Comparison of ENCODE assay signal across 21 cellular contexts in genomic region chr13:41523396-41523795, GRCh38.
DNase-seq lines count a peak whose midpoint lies in the region; ATAC-seq and TF ChIP-seq lines count a peak whose summit lies in the region.
"Had no signal": no experiment of that assay in that cellular context is flagged by ENCODE, and none has a peak within 500 bp of the region (broad histone marks: within the 10 kb centered on the region; RNA-seq: fewer than 3 reads in every experiment).

No MANE protein-coding gene starts in this region.

- H3K79me2 ChIP-seq in GM23338 (replicated peaks; ENCODE audit: insufficient read depth): no peaks in the 10 kb centered on the region

- no peak for TF ChIP-seq CTCF in GM23338 (conservative IDR thresholded peaks at IDR 0.05; ENCODE audit: low read depth in 2 of 2)

- H3K4me3 Mint-ChIP-seq in GM23338: no peak overlapping the region
- H3K4me3 Mint-ChIP-seq in naive thymus-derived CD4-positive, alpha-beta T cell: no peak overlapping the region
- H3K4me3 Mint-ChIP-seq: B cell; CD4-positive, CD25-positive, alpha-beta regulatory T cell; CD8-positive, alpha-beta T cell; HFFc6 had no signal

- peak overlapping the region; percentile 34; the same call in 1 of the 2 replicates for H2AFZ ChIP-seq in GM23338

- H3K9me3 ChIP-seq in naive thymus-derived CD4-positive, alpha-beta T cell (ENCODE audit: control insufficient read depth in 2 of 3, low read length in 3 of 3): no peaks in the 10 kb centered on the region
- H3K9me3 ChIP-seq: Caco-2, HAP-1 had no signal

- CTCF ChIA-PET in naive thymus-derived CD4-positive, alpha-beta T cell (lab: Charles Lee): interaction anchor here (0.6 kb wide), 2 partner anchors 31 to 1750 kb away, joined by 3 read pairs; no protein-coding TSS in a partner anchor

- no peaks in the 10 kb centered on the region for H3K36me3 ChIP-seq in GM23338 (ENCODE audit: insufficient read depth)
- H3K36me3 ChIP-seq in naive thymus-derived CD4-positive, alpha-beta T cell (ENCODE audit: control insufficient read depth in 2 of 3, insufficient read depth in 3 of 3, low read length in 3 of 3): no peaks in the 10 kb centered on the region
- H3K36me3 ChIP-seq: BLaER1, HAP-1 had no signal

- ATAC-seq in GM23338 (no peak), GM21390 (IDR thresholded peaks at IDR 0.05; ENCODE audit: unreplicated experiment) (no peak)
- no peak for ATAC-seq in naive thymus-derived CD4-positive, alpha-beta T cell
- ATAC-seq: CD8-positive, alpha-beta T cell had no signal

- H3K27me3 ChIP-seq in GM23338 (ENCODE audit: insufficient read depth): no peaks in the 10 kb centered on the region
- H3K27me3 ChIP-seq in naive thymus-derived CD4-positive, alpha-beta T cell (ENCODE audit: control insufficient read depth in 2 of 2, insufficient read depth in 2 of 2, low read length in 2 of 2): no peaks in the 10 kb centered on the region
- H3K27me3 ChIP-seq: BLaER1 had no signal

- H3K27ac ChIP-seq in GM23338 (ENCODE audit: low read depth): no peak overlapping the region
- H3K27ac ChIP-seq in naive thymus-derived CD4-positive, alpha-beta T cell (ENCODE audit: low read depth, low read length): no peak overlapping the region
- H3K27ac ChIP-seq: 22Rv1, BLaER1, C4-2B had no signal

- no peaks in the 10 kb centered on the region for H3K9me3 Mint-ChIP-seq in GM23338
- H3K9me3 Mint-ChIP-seq in naive thymus-derived CD4-positive, alpha-beta T cell: peaks cover 0 to 5% (median 0%) of the 10 kb centered on the region in 11 donors
- H3K9me3 Mint-ChIP-seq: CD4-positive, CD25-positive, alpha-beta regulatory T cell; CD8-positive, alpha-beta T cell; HFFc6 had no signal

- no peak overlapping the region for H3K4me2 ChIP-seq in GM23338
- H3K4me2 ChIP-seq: BLaER1 had no signal

- peaks cover 2% of the 10 kb centered on the region for H3K27me3 Mint-ChIP-seq in GM23338 (ENCODE audit: insufficient read depth, low read depth, poor library complexity)
- H3K27me3 Mint-ChIP-seq in naive thymus-derived CD4-positive, alpha-beta T cell: peaks cover 0 to 3% (median 0%) of the 10 kb centered on the region in 5 donors
- H3K27me3 Mint-ChIP-seq: CD4-positive, CD25-positive, alpha-beta regulatory T cell had no signal

- DNase-seq in NCI-H748 (lab: John Stamatoyannopoulos, UW; ENCODE audit: unreplicated experiment) (peak; percentile 54), NCI-H748 treated with DMSO at 0.1 percent for 48 hours (lab: John Stamatoyannopoulos, UW) (no peak), GM23338 (ENCODE audit: low spot score) (no peak), NCI-H146 treated with DMSO at 0.1 percent for 48 hours (lab: John Stamatoyannopoulos, UW; ENCODE audit: unreplicated experiment) (peak; percentile 16), left kidney (ENCODE audit: low read depth, low spot score) (peak; percentile 62), DMS53 treated with DMSO at 0.1 percent for 48 hours (lab: John Stamatoyannopoulos, UW; ENCODE audit: unreplicated experiment) (no peak)
- no peak for DNase-seq in naive thymus-derived CD4-positive, alpha-beta T cell
- DNase-seq: Caco-2; CD4-positive, CD25-positive, alpha-beta regulatory T cell; CD8-positive, alpha-beta T cell; DMS153; DMS79 treated with DMSO at 0.1 percent for 48 hours; GF-D8; GOT3; HFFc6 had no signal

- peaks cover 9% of the 10 kb centered on the region for H3K4me1 Mint-ChIP-seq in GM23338
- peaks cover 0 to 11% (median 2%) of the 10 kb centered on the region in 7 donors for H3K4me1 Mint-ChIP-seq in naive thymus-derived CD4-positive, alpha-beta T cell
- H3K4me1 Mint-ChIP-seq: B cell had no signal

- no peak overlapping the region for H3K27ac Mint-ChIP-seq in GM23338
- no peak overlapping the region for H3K27ac Mint-ChIP-seq in naive thymus-derived CD4-positive, alpha-beta T cell
- H3K27ac Mint-ChIP-seq: B cell; CD4-positive, CD25-positive, alpha-beta regulatory T cell; CD8-positive, alpha-beta T cell; HFFc6 had no signal

- H4K20me1 ChIP-seq in GM23338 (replicated peaks; ENCODE audit: insufficient read depth): no peaks in the 10 kb centered on the region
- H4K20me1 ChIP-seq: BLaER1 had no signal

- 0 out of 2 replicates have a peak, but pooled peaks cover 9% of the 10 kb centered on the region for H3K4me1 ChIP-seq in GM23338 (ENCODE audit: insufficient read depth)
- H3K4me1 ChIP-seq in naive thymus-derived CD4-positive, alpha-beta T cell (ENCODE audit: control insufficient read depth in 2 of 2, insufficient read depth in 2 of 2, low read length in 2 of 2): no peaks in the 10 kb centered on the region
- H3K4me1 ChIP-seq: BLaER1, Caco-2 had no signal

- intact Hi-C loops in naive thymus-derived CD4-positive, alpha-beta T cell (cut with micrococcal nuclease): no loop called here

- no peaks in the 10 kb centered on the region for H3K36me3 Mint-ChIP-seq in GM23338 (ENCODE audit: low read depth)
- peaks cover 0 to 4% (median 0%) of the 10 kb centered on the region in 5 donors for H3K36me3 Mint-ChIP-seq in naive thymus-derived CD4-positive, alpha-beta T cell
- H3K36me3 Mint-ChIP-seq: CD4-positive, CD25-positive, alpha-beta regulatory T cell; CD8-positive, alpha-beta T cell had no signal

- POLR2A ChIA-PET in naive thymus-derived CD4-positive, alpha-beta T cell (lab: Charles Lee): no interaction called here

- H3K9me2 ChIP-seq in GM23338 (ENCODE audit: insufficient read depth): peaks cover 24% of the 10 kb centered on the region

- H3K4me3 ChIP-seq in GM23338: no peak overlapping the region
- H3K4me3 ChIP-seq in naive thymus-derived CD4-positive, alpha-beta T cell (ENCODE audit: low read length): no peak overlapping the region
- H3K4me3 ChIP-seq: BLaER1, HAP-1 had no signal

- no peaks in the 10 kb centered on the region for H3F3A ChIP-seq in GM23338 (replicated peaks; ENCODE audit: low read depth)

TF ChIP-seq in GM23338, 12 proteins besides CTCF, POLR2A, EP300 and RAD21 (continues in another document):
- TF ChIP-seq REST (IDR thresholded peaks at IDR 0.05; ENCODE audit: unreplicated experiment): no peak

Comparison
In these comparisons a context has a peak if more than half of its experiments do, and no peak if none do; other contexts are left out.
1. DNase-seq: peak in NCI-H748 (single experiment), NCI-H146 treated with DMSO at 0.1 percent for 48 hours (single experiment) and left kidney (single experiment); none in NCI-H748 treated with DMSO at 0.1 percent for 48 hours (single experiment), GM23338 (single experiment), DMS53 treated with DMSO at 0.1 percent for 48 hours (single experiment) and naive thymus-derived CD4-positive, alpha-beta T cell (0 of 9).